ENCODE assay signal across 1 cellular context in genomic region chr2:152644197-152644873, GRCh38.
TF ChIP-seq lines count a peak whose summit lies in the region.

No MANE protein-coding gene starts in this region.

TF ChIP-seq in HepG2, 621 proteins besides CTCF, POLR2A, EP300 and RAD21 (continued from another document):
- TF ChIP-seq THAP9 (CRISPR knock-in tag; IDR thresholded peaks at IDR 0.05; ENCODE audit: borderline replicate concordance) (no peak), ZNF570 (CRISPR knock-in tag; IDR thresholded peaks at IDR 0.05; ENCODE audit: borderline replicate concordance) (no peak), ZNF607 (CRISPR knock-in tag; IDR thresholded peaks at IDR 0.05; ENCODE audit: borderline replicate concordance) (no peak), TIGD3 (CRISPR knock-in tag; IDR thresholded peaks at IDR 0.05; ENCODE audit: borderline replicate concordance) (no peak), ZNF770 (CRISPR knock-in tag; IDR thresholded peaks at IDR 0.05) (no peak), PAF1 (CRISPR knock-in tag; IDR thresholded peaks at IDR 0.05) (0 out of 2 replicates have a peak, but pooled peaks have one; percentile 26), ZBTB1 (CRISPR knock-in tag; IDR thresholded peaks at IDR 0.05; ENCODE audit: borderline replicate concordance) (no peak), SSRP1 (CRISPR knock-in tag; IDR thresholded peaks at IDR 0.05) (peak; percentile 29; the same call in 1 of the 2 replicates), KLF15 (CRISPR knock-in tag; IDR thresholded peaks at IDR 0.05; ENCODE audit: borderline replicate concordance) (no peak), AGO2 (optimal IDR thresholded peaks at IDR 0.05; ENCODE audit: low read depth, low read length) (peak; percentile 3), ZSCAN12 (CRISPR knock-in tag; IDR thresholded peaks at IDR 0.05) (no peak), PRMT3 (CRISPR knock-in tag; IDR thresholded peaks at IDR 0.05; ENCODE audit: borderline replicate concordance, low read depth) (no peak)
